Comparison of ENCODE assay signal across 1 cellular context in genomic region chr2:97645700-97646629, GRCh38.
TF ChIP-seq lines count a peak whose summit lies in the region.

Gene COX5B, plus strand, starts transcription at chr2:97646062. Its CDS starts 25 bp downstream, at chr2:97646087.

TF ChIP-seq in HepG2, 621 proteins besides CTCF, POLR2A, EP300 and RAD21 (continued from another document and continues in another):
- TF ChIP-seq EZH2 (conservative IDR thresholded peaks at IDR 0.05; ENCODE audit: low read depth, low read length) (no peak), AKAP8 (CRISPR knock-in tag; IDR thresholded peaks at IDR 0.05) (no peak), ZNF703 (CRISPR knock-in tag; IDR thresholded peaks at IDR 0.05; ENCODE audit: borderline replicate concordance) (peak; percentile 29), ZNF44 (CRISPR knock-in tag; IDR thresholded peaks at IDR 0.05) (peak; percentile 72; the same call in 1 of the 2 replicates), ZSCAN25 (CRISPR knock-in tag; IDR thresholded peaks at IDR 0.05) (peak; percentile 72), FUBP1 (CRISPR knock-in tag; IDR thresholded peaks at IDR 0.05; ENCODE audit: borderline replicate concordance) (no peak; the same call in 1 of the 2 replicates), SPEN (CRISPR knock-in tag; IDR thresholded peaks at IDR 0.05; ENCODE audit: low read depth) (peak; percentile 88), ZNF777 (CRISPR knock-in tag; IDR thresholded peaks at IDR 0.05) (no peak), POLR2AphosphoS2 (IDR thresholded peaks at IDR 0.05; ENCODE audit: low read depth, low read length) (no peak), ZNF251 (CRISPR knock-in tag; IDR thresholded peaks at IDR 0.05) (no peak), PRMT3 (CRISPR knock-in tag; IDR thresholded peaks at IDR 0.05; ENCODE audit: borderline replicate concordance, low read depth) (no peak), ZNF503 (CRISPR knock-in tag; IDR thresholded peaks at IDR 0.05) (peak; percentile 59), ATF3 (CRISPR knock-in tag; IDR thresholded peaks at IDR 0.05) (peak; percentile 45; the same call in 1 of the 2 replicates), NRL (CRISPR knock-in tag; IDR thresholded peaks at IDR 0.05; ENCODE audit: borderline replicate concordance) (peak; percentile 90), FOXP1 (IDR thresholded peaks at IDR 0.05) (no peak), FOXP1 (CRISPR knock-in tag; IDR thresholded peaks at IDR 0.05) (no peak), MXD3 (CRISPR knock-in tag; IDR thresholded peaks at IDR 0.05) (0 out of 2 replicates have a peak, but pooled peaks have one; percentile 18), BCLAF1 (IDR thresholded peaks at IDR 0.05) (no peak), SOX13 (IDR thresholded peaks at IDR 0.05) (no peak), SOX13 (CRISPR knock-in tag; conservative IDR thresholded peaks at IDR 0.05 in 1 of 2, IDR thresholded peaks at IDR 0.05 in 1 of 2) (no peak), NR2C2 (CRISPR knock-in tag; IDR thresholded peaks at IDR 0.05; ENCODE audit: borderline replicate concordance) (peak; percentile 84), ZFP62 (CRISPR knock-in tag; IDR thresholded peaks at IDR 0.05) (no peak), SIN3A (IDR thresholded peaks at IDR 0.05; ENCODE audit: borderline replicate concordance, low read depth, low read length) (peak; percentile 91; the same call in 1 of the 2 replicates), ARNT2 (CRISPR knock-in tag; IDR thresholded peaks at IDR 0.05; ENCODE audit: low read depth) (peak; percentile 79), TRIM22 (IDR thresholded peaks at IDR 0.05) (no peak), ZNF7 (CRISPR knock-in tag; IDR thresholded peaks at IDR 0.05) (peak; percentile 26; the same call in 1 of the 2 replicates), ATF7-NPFF (CRISPR knock-in tag; IDR thresholded peaks at IDR 0.05; ENCODE audit: low read depth) (peak; percentile 87), DR1 (CRISPR knock-in tag; IDR thresholded peaks at IDR 0.05) (peak; percentile 90), ZNF550 (CRISPR knock-in tag; IDR thresholded peaks at IDR 0.05; ENCODE audit: borderline replicate concordance) (no peak), DMTF1 (CRISPR knock-in tag; IDR thresholded peaks at IDR 0.05) (no peak), ZKSCAN8 (CRISPR knock-in tag; IDR thresholded peaks at IDR 0.05; ENCODE audit: borderline replicate concordance) (0 out of 2 replicates have a peak, but pooled peaks have one; percentile 72), BORCS8-MEF2B (CRISPR knock-in tag; IDR thresholded peaks at IDR 0.05) (no peak; the same call in 1 of the 2 replicates), ZNF180 (CRISPR knock-in tag; IDR thresholded peaks at IDR 0.05; ENCODE audit: borderline replicate concordance, low read depth) (peak; percentile 35; the same call in 1 of the 2 replicates), NFKB2 (CRISPR knock-in tag; IDR thresholded peaks at IDR 0.05; ENCODE audit: borderline replicate concordance) (peak; percentile 92; the same call in 1 of the 2 replicates), ZNF878 (CRISPR knock-in tag; IDR thresholded peaks at IDR 0.05) (no peak), SMAD9 (CRISPR knock-in tag; IDR thresholded peaks at IDR 0.05) (peak; percentile 86; the same call in 1 of the 2 replicates), ZNF597 (CRISPR knock-in tag; IDR thresholded peaks at IDR 0.05) (0 out of 2 replicates have a peak, but pooled peaks have one; percentile 13), ZNF205 (CRISPR knock-in tag; IDR thresholded peaks at IDR 0.05) (peak; percentile 17; the same call in 1 of the 2 replicates), ZFP91 (CRISPR knock-in tag; IDR thresholded peaks at IDR 0.05; ENCODE audit: borderline replicate concordance) (peak; percentile 95; the same call in 1 of the 2 replicates), NPAS2 (CRISPR knock-in tag; IDR thresholded peaks at IDR 0.05; ENCODE audit: borderline replicate concordance) (no peak), ARHGAP35 (CRISPR knock-in tag; IDR thresholded peaks at IDR 0.05; ENCODE audit: borderline replicate concordance) (peak; percentile 87; the same call in 1 of the 2 replicates), HNF4A (CRISPR knock-in tag; IDR thresholded peaks at IDR 0.05) (peak; percentile 39; the same call in 1 of the 2 replicates), PRDM4 (CRISPR knock-in tag; IDR thresholded peaks at IDR 0.05; ENCODE audit: borderline replicate concordance) (no peak), CBX5 (CRISPR knock-in tag; IDR thresholded peaks at IDR 0.05; ENCODE audit: borderline replicate concordance) (no peak; the same call in 1 of the 2 replicates), KAT7 (CRISPR knock-in tag; IDR thresholded peaks at IDR 0.05; ENCODE audit: borderline replicate concordance) (peak; percentile 94)
